ENCODE assay signal across 8 cellular contexts in genomic region chr14:56580317-56580711, GRCh38. TPM values are rescaled to one million over a fixed set of nuclear protein-coding genes. Genes with fewer than 3 reads are reported as not detected.
DNase-seq lines count a peak whose midpoint lies in the region; ATAC-seq, FAIRE-seq and TF ChIP-seq lines count a peak whose summit lies in the region.

No MANE protein-coding gene starts in this region.

- TF ChIP-seq CTCF in parathyroid adenoma (IDR thresholded peaks at IDR 0.05): no peak

- H3K36me3 Mint-ChIP-seq in activated CD4-positive, alpha-beta T cell treated with anti-CD3 and anti-CD28 coated beads, Interleukin-2, amount 10 ng/mL, durations not matched to agents 24 days and 14 days (ENCODE audit: low read depth): no peaks in the 10 kb centered on the region

- H3K27ac Mint-ChIP-seq in activated CD4-positive, alpha-beta T cell treated with anti-CD3 and anti-CD28 coated beads, Interleukin-2, amount 10 ng/mL, durations not matched to agents 24 days and 14 days: peak overlapping the region; percentile 90

- H3K27me3 Mint-ChIP-seq in activated CD4-positive, alpha-beta T cell treated with anti-CD3 and anti-CD28 coated beads, Interleukin-2, amount 10 ng/mL, durations not matched to agents 24 days and 14 days: no peaks in the 10 kb centered on the region

- H3K27ac ChIP-seq in parathyroid adenoma: peak overlapping the region; percentile 92

- no peak for DNase-seq in activated CD4-positive, alpha-beta T cell treated with anti-CD3 and anti-CD28 coated beads, Interleukin-2, amount 10 ng/mL, durations not matched to agents 24 days and 14 days
- DNase-seq in activated CD4-positive, alpha-beta T cell treated with anti-CD3 and anti-CD28 coated beads for 48 hours: no peak
- DNase-seq in NCI-H69 (lab: John Stamatoyannopoulos, UW) (peak; percentile 81), ureter (ENCODE audit: low spot score) (no peak), MV-4-11 (lab: John Stamatoyannopoulos, UW) (no peak)

- peak overlapping the region; percentile 79 for H3K9ac ChIP-seq in parathyroid adenoma

- H3K9me3 Mint-ChIP-seq in activated CD4-positive, alpha-beta T cell treated with anti-CD3 and anti-CD28 coated beads, Interleukin-2, amount 10 ng/mL, durations not matched to agents 24 days and 14 days: no peaks in the 10 kb centered on the region

- no peaks in the 10 kb centered on the region for H3K36me3 ChIP-seq in parathyroid adenoma (ENCODE audit: control insufficient read depth, insufficient read depth, low read length)

- intact Hi-C loops in activated CD4-positive, alpha-beta T cell treated with anti-CD3 and anti-CD28 coated beads, Interleukin-2, amount 10 ng/mL, durations not matched to agents 24 days and 14 days (cut with micrococcal nuclease): loop anchor here (2.0 to 10.0 kb wide), 2 partner anchors 480 to 684 kb away; partner anchors contain the start of genes AP5M1 and EXOC5

- ATAC-seq in HG03432 (IDR thresholded peaks at IDR 0.05; ENCODE audit: unreplicated experiment): no peak

- peak overlapping the region; percentile 94 for H3K4me3 Mint-ChIP-seq in activated CD4-positive, alpha-beta T cell treated with anti-CD3 and anti-CD28 coated beads, Interleukin-2, amount 10 ng/mL, durations not matched to agents 24 days and 14 days

- H3K4me1 Mint-ChIP-seq in activated CD4-positive, alpha-beta T cell treated with anti-CD3 and anti-CD28 coated beads, Interleukin-2, amount 10 ng/mL, durations not matched to agents 24 days and 14 days: peaks cover 25% of the 10 kb centered on the region

- no peaks in the 10 kb centered on the region for H3K27me3 ChIP-seq in parathyroid adenoma (ENCODE audit: control insufficient read depth, insufficient read depth, low read length)

- peak; percentile 46 for FAIRE-seq in endometrium (lab: Jason Lieb, UNC)

- H3K4me1 ChIP-seq in parathyroid adenoma: peaks cover 10% of the 10 kb centered on the region

- H2AFZ ChIP-seq in parathyroid adenoma: peak overlapping the region; percentile 98

- peak overlapping the region; percentile 88 for H3K4me3 ChIP-seq in parathyroid adenoma (ENCODE audit: low read depth, low read length)

- peak overlapping the region; percentile 95 for H3K4me2 ChIP-seq in parathyroid adenoma (ENCODE audit: low read length)

- H3K79me2 ChIP-seq in parathyroid adenoma: peaks cover 24% of the 10 kb centered on the region

- H3K9me3 ChIP-seq in parathyroid adenoma (ENCODE audit: control insufficient read depth, low read length): no peaks in the 10 kb centered on the region

RNA-seq across cellular contexts. Expression of gene TMEM260, which starts 0.7 kb away (rescaled TPM):
- 12.0 and 14.7 TPM in 2 replicates for total RNA-seq in activated CD4-positive, alpha-beta T cell treated with anti-CD3 and anti-CD28 coated beads, Interleukin-2, amount 10 ng/mL, durations not matched to agents 24 days and 14 days
- total RNA-seq in ureter: 33.0 TPM
